ENCODE assay signal across 8 cellular contexts in the genomic region with DNA sequence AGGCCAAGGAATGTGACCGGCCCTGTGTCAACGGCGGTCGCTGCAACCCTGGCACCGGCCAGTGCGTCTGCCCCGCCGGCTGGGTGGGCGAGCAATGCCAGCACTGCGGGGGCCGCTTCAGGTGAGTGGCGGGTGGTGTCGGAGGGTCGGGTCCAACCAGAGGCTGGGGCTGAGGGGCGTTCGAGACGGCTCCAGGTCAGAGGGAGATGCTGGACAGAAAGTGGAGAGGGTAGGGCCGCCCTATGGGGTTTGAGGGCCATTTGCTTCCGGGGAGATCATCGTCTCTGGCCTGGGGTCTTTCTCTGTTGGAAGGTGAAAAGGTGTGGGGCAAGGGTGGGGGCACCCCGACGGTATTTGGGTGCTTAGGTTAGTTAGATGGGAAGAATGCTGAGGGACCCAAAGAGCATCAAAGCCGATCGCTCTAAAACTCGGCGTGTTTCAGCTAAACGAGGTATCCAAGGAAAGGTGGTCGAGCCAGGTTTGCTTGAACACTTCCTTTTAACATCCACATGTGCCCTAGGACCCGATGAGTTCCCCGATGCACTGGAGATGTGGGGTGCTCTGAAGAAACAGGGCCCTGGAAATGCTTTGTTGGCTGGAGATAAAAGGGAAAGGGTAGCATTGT. TPM values are rescaled to one million over a fixed set of nuclear protein-coding genes. Genes with fewer than 3 reads are reported as not detected.
DNase-seq lines count a peak whose midpoint lies in the region; ATAC-seq, FAIRE-seq and TF ChIP-seq lines count a peak whose summit lies in the region.

No MANE protein-coding gene starts in this region.

- no peak for FAIRE-seq in D721Med (lab: Jason Lieb, UNC)

- peak overlapping the region; percentile 100 for H2AFZ ChIP-seq in SU-DHL-6 (ENCODE audit: low read depth, low read length, severe bottlenecking)

- no peaks in the 10 kb centered on the region; the same call in 1 of the 2 replicates for H3K79me2 ChIP-seq in SU-DHL-6 (ENCODE audit: insufficient read depth, low read length)

- H3K4me3 ChIP-seq in BJ (ENCODE audit: low read depth, low read length) (peak overlapping the region; percentile 81), SU-DHL-6 (ENCODE audit: insufficient read depth, low read length, poor library complexity, severe bottlenecking) (peak overlapping the region; percentile 85), foreskin fibroblast (ENCODE audit: low read depth in 1 of 2, low read length in 2 of 2) (peak overlapping the region; percentile 82), rectal smooth muscle tissue (ENCODE audit: low read length) (peak overlapping the region; percentile 93)

- peak; percentile 5 for ATAC-seq in GM21528 (IDR thresholded peaks at IDR 0.05; ENCODE audit: low FRiP score, unreplicated experiment)
- no peak for ATAC-seq in HG02642 (IDR thresholded peaks at IDR 0.05; ENCODE audit: poor library complexity, unreplicated experiment)

- H3F3A ChIP-seq in SU-DHL-6 (ENCODE audit: insufficient read depth), result no peaks in the 10 kb centered on the region

- DNase-seq in BJ (ENCODE audit: low read depth) (no peak), foreskin fibroblast (no peak), NOMO-1 (lab: John Stamatoyannopoulos, UW; ENCODE audit: unreplicated experiment in 2 of 2) (no peak), D721Med (ENCODE audit: insufficient read length, low spot score) (no peak)

- H4K20me1 ChIP-seq in SU-DHL-6 (ENCODE audit: low read depth, low read length), result no peaks in the 10 kb centered on the region

- no peaks in the 10 kb centered on the region for H3K9me3 ChIP-seq in SU-DHL-6 (ENCODE audit: insufficient read depth, low read length)

- peak overlapping the region; percentile 90 for H3K4me2 ChIP-seq in SU-DHL-6 (ENCODE audit: low read depth, low read length, poor library complexity, severe bottlenecking)

- no peaks in the 10 kb centered on the region for H3K9me2 ChIP-seq in SU-DHL-6 (replicated peaks; ENCODE audit: insufficient read depth, low read length)

- POLR2A ChIA-PET in BJ (lab: Charles Lee), result no interaction called here

- H3K27me3 ChIP-seq in BJ (ENCODE audit: control insufficient read depth, insufficient read depth, low read length) (peaks cover 3% of the 10 kb centered on the region), SU-DHL-6 (ENCODE audit: low read length) (no peaks in the 10 kb centered on the region), rectal smooth muscle tissue (ENCODE audit: control insufficient read depth, insufficient read depth, low read length) (no peaks in the 10 kb centered on the region)

- H3K27ac ChIP-seq in SU-DHL-6 (ENCODE audit: low read depth, low read length) (no peak overlapping the region), rectal smooth muscle tissue (ENCODE audit: low read depth, low read length) (peak overlapping the region; percentile 75)

- H3K9ac ChIP-seq in SU-DHL-6 (ENCODE audit: low read length) (peak overlapping the region; percentile 71), rectal smooth muscle tissue (ENCODE audit: low read length) (peak overlapping the region; percentile 71)

- CTCF ChIA-PET in BJ (lab: Yijun Ruan, JAX), result no interaction called here

- H3K36me3 ChIP-seq in BJ (ENCODE audit: control insufficient read depth, insufficient read depth, low read length) (no peaks in the 10 kb centered on the region), SU-DHL-6 (ENCODE audit: low read length) (no peaks in the 10 kb centered on the region), rectal smooth muscle tissue (ENCODE audit: control insufficient read depth, insufficient read depth, low read length) (no peaks in the 10 kb centered on the region)

- H3K4me1 ChIP-seq in rectal smooth muscle tissue (ENCODE audit: control insufficient read depth, insufficient read depth, low read length), result peaks cover 13% of the 10 kb centered on the region

- TF ChIP-seq CTCF in BJ (IDR thresholded peaks at IDR 0.05; ENCODE audit: insufficient read depth, low read depth, low read length), result no peak
- no peak for TF ChIP-seq CTCF in SU-DHL-6 (IDR thresholded peaks at IDR 0.05; ENCODE audit: insufficient read depth, low read length, poor library complexity, severe bottlenecking)
- TF ChIP-seq CTCF in foreskin fibroblast (IDR thresholded peaks at IDR 0.05; ENCODE audit: low read depth, low read length), result no peak
- TF ChIP-seq CTCF in D721Med (IDR thresholded peaks at IDR 0.05; ENCODE audit: insufficient read depth, missing control alignments), result no peak

RNA-seq across cellular contexts. Expression of gene ATRN, which starts 0.7 kb away (rescaled TPM):
- 54.1 and 55.7 TPM in 2 replicates for polyA plus RNA-seq in BJ (2011; rRNA removed)
- 39.6 and 45.0 TPM in 2 replicates for polyA minus RNA-seq in BJ (2011; rRNA and poly(A)+ RNA removed)
